ENCODE assay signal across 1 cellular context in genomic region chr19:10836478-10837325, GRCh38.
TF ChIP-seq lines count a peak whose summit lies in the region.

No MANE protein-coding gene starts in this region.

TF ChIP-seq in K562, 482 proteins besides CTCF, POLR2A, EP300 and RAD21 (continued from another document and continues in another):
- TF ChIP-seq THAP12 (CRISPR knock-in tag; IDR thresholded peaks at IDR 0.05): 0 out of 2 replicates have a peak, but pooled peaks have one; percentile 13
- 0 out of 2 replicates have a peak, but pooled peaks have one; percentile 60 for TF ChIP-seq ZNF140 (CRISPR knock-in tag; IDR thresholded peaks at IDR 0.05)
- TF ChIP-seq L3MBTL2 (IDR thresholded peaks at IDR 0.05): peak; percentile 100
- TF ChIP-seq FOXP1 (CRISPR knock-in tag; IDR thresholded peaks at IDR 0.05): peak; percentile 100
- peak; percentile 98 for TF ChIP-seq EP400 (IDR thresholded peaks at IDR 0.05)
- TF ChIP-seq, protein P1, sequence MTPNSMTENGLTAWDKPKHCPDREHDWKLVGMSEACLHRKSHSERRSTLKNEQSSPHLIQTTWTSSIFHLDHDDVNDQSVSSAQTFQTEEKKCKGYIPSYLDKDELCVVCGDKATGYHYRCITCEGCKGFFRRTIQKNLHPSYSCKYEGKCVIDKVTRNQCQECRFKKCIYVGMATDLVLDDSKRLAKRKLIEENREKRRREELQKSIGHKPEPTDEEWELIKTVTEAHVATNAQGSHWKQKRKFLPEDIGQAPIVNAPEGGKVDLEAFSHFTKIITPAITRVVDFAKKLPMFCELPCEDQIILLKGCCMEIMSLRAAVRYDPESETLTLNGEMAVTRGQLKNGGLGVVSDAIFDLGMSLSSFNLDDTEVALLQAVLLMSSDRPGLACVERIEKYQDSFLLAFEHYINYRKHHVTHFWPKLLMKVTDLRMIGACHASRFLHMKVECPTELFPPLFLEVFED (CRISPR knock-in tag; conservative IDR thresholded peaks at IDR 0.05): 0 out of 2 replicates have a peak, but pooled peaks have one; percentile 45
- TF ChIP-seq ZNF121 (CRISPR knock-in tag; conservative IDR thresholded peaks at IDR 0.05): peak; percentile 26; the same call in 1 of the 2 replicates
- no peak; the same call in none of the 2 replicates for TF ChIP-seq ATF7 (IDR thresholded peaks at IDR 0.05)
- TF ChIP-seq LEF1 (IDR thresholded peaks at IDR 0.05): no peak; the same call in 1 of the 2 replicates
- no peak for TF ChIP-seq HMGN3 (IDR thresholded peaks at IDR 0.05; ENCODE audit: borderline replicate concordance, extremely low read depth, insufficient read length, low read depth, low read length)
- TF ChIP-seq NR2C1 (IDR thresholded peaks at IDR 0.05): peak; percentile 63
- TF ChIP-seq NR2C1 (tag; IDR thresholded peaks at IDR 0.05): peak; percentile 84
- TF ChIP-seq SRF (CRISPR knock-in tag; IDR thresholded peaks at IDR 0.05): peak; percentile 77 to 94; a peak in 2 of 4 replicates
- peak; percentile 67; the same call in 1 of the 2 replicates for TF ChIP-seq ZNF707 (CRISPR knock-in tag; conservative IDR thresholded peaks at IDR 0.05)
- TF ChIP-seq, protein P2, sequence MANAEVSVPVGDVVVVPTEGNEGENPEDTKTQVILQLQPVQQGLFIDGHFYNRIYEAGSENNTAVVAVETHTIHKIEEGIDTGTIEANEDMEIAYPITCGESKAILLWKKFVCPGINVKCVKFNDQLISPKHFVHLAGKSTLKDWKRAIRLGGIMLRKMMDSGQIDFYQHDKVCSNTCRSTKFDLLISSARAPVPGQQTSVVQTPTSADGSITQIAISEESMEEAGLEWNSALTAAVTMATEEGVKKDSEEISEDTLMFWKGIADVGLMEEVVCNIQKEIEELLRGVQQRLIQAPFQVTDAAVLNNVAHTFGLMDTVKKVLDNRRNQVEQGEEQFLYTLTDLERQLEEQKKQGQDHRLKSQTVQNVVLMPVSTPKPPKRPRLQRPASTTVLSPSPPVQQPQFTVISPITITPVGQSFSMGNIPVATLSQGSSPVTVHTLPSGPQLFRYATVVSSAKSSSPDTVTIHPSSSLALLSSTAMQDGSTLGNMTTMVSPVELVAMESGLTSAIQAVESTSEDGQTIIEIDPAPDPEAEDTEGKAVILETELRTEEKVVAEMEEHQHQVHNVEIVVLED (CRISPR knock-in tag; IDR thresholded peaks at IDR 0.05): peak; percentile 75
- peak; percentile 45 for TF ChIP-seq NEUROD1 (IDR thresholded peaks at IDR 0.05; ENCODE audit: borderline replicate concordance, low read depth, low read length, partially characterized antibody)
- peak; percentile 85 for TF ChIP-seq HIVEP1 (CRISPR knock-in tag; IDR thresholded peaks at IDR 0.05)
- no peak for TF ChIP-seq MTA2 (IDR thresholded peaks at IDR 0.05; ENCODE audit: low read depth)
- peak; percentile 65 for TF ChIP-seq CBFA2T2 (conservative IDR thresholded peaks at IDR 0.05)
- TF ChIP-seq CBX1 (IDR thresholded peaks at IDR 0.05; ENCODE audit: low read depth): peak; percentile 89
- no peak for TF ChIP-seq POLR2AphosphoS2 (IDR thresholded peaks at IDR 0.05; ENCODE audit: low read length)
- TF ChIP-seq, protein P3, sequence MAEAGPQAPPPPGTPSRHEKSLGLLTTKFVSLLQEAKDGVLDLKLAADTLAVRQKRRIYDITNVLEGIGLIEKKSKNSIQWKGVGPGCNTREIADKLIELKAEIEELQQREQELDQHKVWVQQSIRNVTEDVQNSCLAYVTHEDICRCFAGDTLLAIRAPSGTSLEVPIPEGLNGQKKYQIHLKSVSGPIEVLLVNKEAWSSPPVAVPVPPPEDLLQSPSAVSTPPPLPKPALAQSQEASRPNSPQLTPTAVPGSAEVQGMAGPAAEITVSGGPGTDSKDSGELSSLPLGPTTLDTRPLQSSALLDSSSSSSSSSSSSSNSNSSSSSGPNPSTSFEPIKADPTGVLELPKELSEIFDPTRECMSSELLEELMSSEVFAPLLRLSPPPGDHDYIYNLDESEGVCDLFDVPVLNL (CRISPR knock-in tag; IDR thresholded peaks at IDR 0.05; ENCODE audit: low read depth): peak; percentile 92
- peak; percentile 90 for TF ChIP-seq CREM (IDR thresholded peaks at IDR 0.05; ENCODE audit: low read depth)
- TF ChIP-seq, protein P4, sequence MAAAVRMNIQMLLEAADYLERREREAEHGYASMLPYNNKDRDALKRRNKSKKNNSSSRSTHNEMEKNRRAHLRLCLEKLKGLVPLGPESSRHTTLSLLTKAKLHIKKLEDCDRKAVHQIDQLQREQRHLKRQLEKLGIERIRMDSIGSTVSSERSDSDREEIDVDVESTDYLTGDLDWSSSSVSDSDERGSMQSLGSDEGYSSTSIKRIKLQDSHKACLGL (CRISPR knock-in tag; IDR thresholded peaks at IDR 0.05; ENCODE audit: borderline replicate concordance, poor library complexity, severe bottlenecking): peak; percentile 28
- peak; percentile 87 for TF ChIP-seq KLF6 (CRISPR knock-in tag; IDR thresholded peaks at IDR 0.05; ENCODE audit: borderline replicate concordance)
- TF ChIP-seq TCF7L2 (IDR thresholded peaks at IDR 0.05; ENCODE audit: low read depth, low read length): peak; percentile 58; the same call in 1 of the 2 replicates
- peak; percentile 85 to 92; a peak in 2 of 4 replicates for TF ChIP-seq ARNT (IDR thresholded peaks at IDR 0.05)
- peak; percentile 86; the same call in 1 of the 2 replicates for TF ChIP-seq STAG1 (CRISPR knock-in tag; IDR thresholded peaks at IDR 0.05; ENCODE audit: borderline replicate concordance)
- TF ChIP-seq ERF (CRISPR knock-in tag; IDR thresholded peaks at IDR 0.05): peak; percentile 90
- TF ChIP-seq CBX5 (IDR thresholded peaks at IDR 0.05; ENCODE audit: borderline replicate concordance, low read depth): peak; percentile 76; the same call in 1 of the 2 replicates
- peak; percentile 62 to 64; a peak in 1 of 4 replicates for TF ChIP-seq TBL1XR1 (IDR thresholded peaks at IDR 0.05; ENCODE audit: low read length in 2 of 2)
- TF ChIP-seq TCF3 (CRISPR knock-in tag; IDR thresholded peaks at IDR 0.05): peak; percentile 43; the same call in 1 of the 2 replicates
- no peak; the same call in 1 of the 2 replicates for TF ChIP-seq ZFP1 (CRISPR knock-in tag; IDR thresholded peaks at IDR 0.05)
- peak; percentile 93 for TF ChIP-seq ZNF232 (CRISPR knock-in tag; IDR thresholded peaks at IDR 0.05)
- peak; percentile 65 for TF ChIP-seq CTBP1 (IDR thresholded peaks at IDR 0.05; ENCODE audit: borderline replicate concordance)
- peak; percentile 85 for TF ChIP-seq CREB1 (IDR thresholded peaks at IDR 0.05)
- peak; percentile 91 for TF ChIP-seq CREB1 (CRISPR knock-in tag; IDR thresholded peaks at IDR 0.05)
- peak; percentile 19; the same call in 1 of the 2 replicates for TF ChIP-seq NFRKB (IDR thresholded peaks at IDR 0.05; ENCODE audit: low read depth)
- TF ChIP-seq, protein P5, sequence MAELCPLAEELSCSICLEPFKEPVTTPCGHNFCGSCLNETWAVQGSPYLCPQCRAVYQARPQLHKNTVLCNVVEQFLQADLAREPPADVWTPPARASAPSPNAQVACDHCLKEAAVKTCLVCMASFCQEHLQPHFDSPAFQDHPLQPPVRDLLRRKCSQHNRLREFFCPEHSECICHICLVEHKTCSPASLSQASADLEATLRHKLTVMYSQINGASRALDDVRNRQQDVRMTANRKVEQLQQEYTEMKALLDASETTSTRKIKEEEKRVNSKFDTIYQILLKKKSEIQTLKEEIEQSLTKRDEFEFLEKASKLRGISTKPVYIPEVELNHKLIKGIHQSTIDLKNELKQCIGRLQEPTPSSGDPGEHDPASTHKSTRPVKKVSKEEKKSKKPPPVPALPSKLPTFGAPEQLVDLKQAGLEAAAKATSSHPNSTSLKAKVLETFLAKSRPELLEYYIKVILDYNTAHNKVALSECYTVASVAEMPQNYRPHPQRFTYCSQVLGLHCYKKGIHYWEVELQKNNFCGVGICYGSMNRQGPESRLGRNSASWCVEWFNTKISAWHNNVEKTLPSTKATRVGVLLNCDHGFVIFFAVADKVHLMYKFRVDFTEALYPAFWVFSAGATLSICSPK (IDR thresholded peaks at IDR 0.05; ENCODE audit: borderline replicate concordance): 0 out of 2 replicates have a peak, but pooled peaks have one; percentile 63
- no peak for TF ChIP-seq NCOR1 (IDR thresholded peaks at IDR 0.05)
- TF ChIP-seq ZMIZ1 (IDR thresholded peaks at IDR 0.05; ENCODE audit: low read depth in 2 of 2, low read length in 2 of 2): peak in 1 of 2 experiments; percentile 50; a peak in 1 of 4 replicates
- TF ChIP-seq GABPB2 (CRISPR knock-in tag; conservative IDR thresholded peaks at IDR 0.05): no peak
